Comparison of ENCODE assay signal across 12 cellular contexts in genomic region chr13:40187324-40187795, GRCh38.
A peak's percentile ranks its signal among the peaks of the same experiment; 100 is the strongest.
DNase-seq lines count a peak whose midpoint lies in the region; ATAC-seq lines count a peak whose summit lies in the region.
"Had no signal": no experiment of that assay in that cellular context is flagged by ENCODE, and none has a peak within 500 bp of the region (broad histone marks: within the 10 kb centered on the region; RNA-seq: fewer than 3 reads in every experiment).

No MANE protein-coding gene starts in this region.

- no peaks in the 10 kb centered on the region for H3K27me3 ChIP-seq in CD4-positive, alpha-beta memory T cell (ENCODE audit: insufficient read depth, low read length)
- H3K27me3 ChIP-seq: body of pancreas had no signal

- DNase-seq in CD4-positive, alpha-beta memory T cell = peak; percentile 85 to 89 (median 87)
- DNase-seq in activated CD4-positive, alpha-beta T cell treated with anti-CD3 and anti-CD28 coated beads, Interleukin-2, amount 10 ng/mL, durations not matched to agents 7 days and 5 days = peak; percentile 90
- peak; percentile 62 for DNase-seq in activated naive CD4-positive, alpha-beta T cell treated with anti-CD3 and anti-CD28 coated beads, Interleukin-2, amount 50 U/mL, for 16 hours
- DNase-seq in stimulated activated CD4-positive, alpha-beta T cell treated with anti-CD3 and anti-CD28 coated beads, Interleukin-12 subunit alpha, Interleukin-12 subunit beta, amount 100 ng/mL, for 4 hours = peak; percentile 24
- DNase-seq in NCI-H2196 treated with DMSO at 0.1 percent for 48 hours (lab: John Stamatoyannopoulos, UW; ENCODE audit: unreplicated experiment) (no peak), left lobe of liver (ENCODE audit: low spot score) (no peak), middle frontal gyrus (ENCODE audit: extremely low spot score, low spot score) (no peak)
- DNase-seq: body of pancreas, kidney, NCI-H345, SK-N-SH had no signal

- H3K9me3 ChIP-seq in CD4-positive, alpha-beta memory T cell (ENCODE audit: control insufficient read depth in 1 of 2, low read length in 2 of 2) = no peaks in the 10 kb centered on the region
- H3K9me3 ChIP-seq: body of pancreas, SK-N-SH had no signal

- POLR2A ChIA-PET in CD4-positive, alpha-beta memory T cell (lab: Charles Lee; ENCODE audit: partially characterized antibody) = interaction anchor here (0.6 to 5.2 kb wide), 42 partner anchors 9 to 495 kb away, joined by 3 to 40 read pairs (median 4); no protein-coding TSS in a partner anchor
- POLR2A ChIA-PET in activated CD4-positive, alpha-beta T cell treated with anti-CD3 and anti-CD28 coated beads, Interleukin-2, amount 10 ng/mL, durations not matched to agents 7 days and 5 days (lab: Charles Lee) = no interaction called here

- H3K27ac ChIP-seq in CD4-positive, alpha-beta memory T cell (ENCODE audit: low read depth, low read length) = peak overlapping the region; percentile 56
- H3K27ac ChIP-seq: body of pancreas had no signal

- H3K27me3 Mint-ChIP-seq in CD4-positive, alpha-beta memory T cell = no peaks in the 10 kb centered on the region
- no peaks in the 10 kb centered on the region for H3K27me3 Mint-ChIP-seq in activated CD4-positive, alpha-beta T cell treated with anti-CD3 and anti-CD28 coated beads, Interleukin-2, amount 10 ng/mL, durations not matched to agents 7 days and 5 days

- ATAC-seq in left lobe of liver = no peak
- ATAC-seq in HG03196 (IDR thresholded peaks at IDR 0.05; ENCODE audit: unreplicated experiment) = no peak
- ATAC-seq: body of pancreas had no signal

- no peaks in the 10 kb centered on the region for H3K9me3 Mint-ChIP-seq in CD4-positive, alpha-beta memory T cell
- H3K9me3 Mint-ChIP-seq in activated CD4-positive, alpha-beta T cell treated with anti-CD3 and anti-CD28 coated beads, Interleukin-2, amount 10 ng/mL, durations not matched to agents 7 days and 5 days = peaks cover 9% of the 10 kb centered on the region

- CTCF ChIA-PET in CD4-positive, alpha-beta memory T cell (lab: Charles Lee; ENCODE audit: partially characterized antibody) = interaction anchor here (0.8 to 3.2 kb wide), 18 partner anchors 10 to 590 kb away, joined by 3 to 24 read pairs (median 4); no protein-coding TSS in a partner anchor
- CTCF ChIA-PET in activated CD4-positive, alpha-beta T cell treated with anti-CD3 and anti-CD28 coated beads, Interleukin-2, amount 10 ng/mL, durations not matched to agents 7 days and 5 days (lab: Charles Lee) = interaction anchor here (0.7 to 1.8 kb wide), 7 partner anchors 12 to 118 kb away, joined by 3 to 5 read pairs (median 3); no protein-coding TSS in a partner anchor

- H3K27ac Mint-ChIP-seq in CD4-positive, alpha-beta memory T cell = peak overlapping the region; percentile 95 to 98 (median 96)
- peak overlapping the region; percentile 95 for H3K27ac Mint-ChIP-seq in activated CD4-positive, alpha-beta T cell treated with anti-CD3 and anti-CD28 coated beads, Interleukin-2, amount 10 ng/mL, durations not matched to agents 7 days and 5 days

- peak overlapping the region in 1 of 2 donors; percentile 44 for H3K4me3 ChIP-seq in CD4-positive, alpha-beta memory T cell (ENCODE audit: low read length in 2 of 2)
- H3K4me3 ChIP-seq: body of pancreas had no signal

- H3K4me3 Mint-ChIP-seq in CD4-positive, alpha-beta memory T cell = peak overlapping the region; percentile 80 to 91 (median 85)
- H3K4me3 Mint-ChIP-seq in activated CD4-positive, alpha-beta T cell treated with anti-CD3 and anti-CD28 coated beads, Interleukin-2, amount 10 ng/mL, durations not matched to agents 7 days and 5 days = peak overlapping the region; percentile 67

- peaks cover 85% of the 10 kb centered on the region for H3K4me1 ChIP-seq in CD4-positive, alpha-beta memory T cell (ENCODE audit: insufficient read depth, low read length)

- intact Hi-C loops in CD4-positive, alpha-beta memory T cell (cut with micrococcal nuclease) = loop anchor here (1.0 to 5.0 kb wide), 14 partner anchors 19 to 590 kb away; partner anchors contain the start of gene FOXO1

- peaks cover 0 to 3% of the 10 kb centered on the region in 2 donors for H3K36me3 Mint-ChIP-seq in CD4-positive, alpha-beta memory T cell
- H3K36me3 Mint-ChIP-seq in activated CD4-positive, alpha-beta T cell treated with anti-CD3 and anti-CD28 coated beads, Interleukin-2, amount 10 ng/mL, durations not matched to agents 7 days and 5 days (ENCODE audit: low read depth) = peaks cover 22% of the 10 kb centered on the region

- H3K4me1 Mint-ChIP-seq in CD4-positive, alpha-beta memory T cell = peaks cover 72 to 96% (median 84%) of the 10 kb centered on the region in 4 donors
- H3K4me1 Mint-ChIP-seq in activated CD4-positive, alpha-beta T cell treated with anti-CD3 and anti-CD28 coated beads, Interleukin-2, amount 10 ng/mL, durations not matched to agents 7 days and 5 days = peaks cover 81% of the 10 kb centered on the region

- no peaks in the 10 kb centered on the region for H3K36me3 ChIP-seq in CD4-positive, alpha-beta memory T cell (ENCODE audit: insufficient read depth, low read length)

Comparison
In these comparisons a context has a peak if more than half of its experiments do, and no peak if none do; other contexts are left out.
1. DNase-seq: peak in CD4-positive, alpha-beta memory T cell (5 of 5), activated CD4-positive, alpha-beta T cell treated with anti-CD3 and anti-CD28 coated beads, Interleukin-2, amount 10 ng/mL, durations not matched to agents 7 days and 5 days (single experiment), activated naive CD4-positive, alpha-beta T cell treated with anti-CD3 and anti-CD28 coated beads, Interleukin-2, amount 50 U/mL, for 16 hours (single experiment) and stimulated activated CD4-positive, alpha-beta T cell treated with anti-CD3 and anti-CD28 coated beads, Interleukin-12 subunit alpha, Interleukin-12 subunit beta, amount 100 ng/mL, for 4 hours (single experiment); none in NCI-H2196 treated with DMSO at 0.1 percent for 48 hours (single experiment), left lobe of liver (single experiment) and middle frontal gyrus (single experiment).